15 cellular contexts compared by ENCODE assay signal in genomic region chr9:91161465-91162275, GRCh38.
DNase-seq lines count a peak whose midpoint lies in the region; ATAC-seq and TF ChIP-seq lines count a peak whose summit lies in the region.
"Had no signal": no experiment of that assay in that cellular context is flagged by ENCODE, and none has a peak within 500 bp of the region (broad histone marks: within the 10 kb centered on the region; RNA-seq: fewer than 3 reads in every experiment).

No MANE protein-coding gene starts in this region.

- CTCF ChIA-PET in activated CD4-positive, alpha-beta memory T cell treated with anti-CD3 and anti-CD28 coated beads, Interleukin-2, amount 10 ng/mL, durations not matched to agents 7 days and 5 days (lab: Charles Lee): interaction anchor here (0.7 to 4.1 kb wide), 6 partner anchors 10 to 265 kb away, joined by 3 to 26 read pairs (median 6); no protein-coding TSS in a partner anchor

- POLR2A ChIA-PET in activated CD4-positive, alpha-beta memory T cell treated with anti-CD3 and anti-CD28 coated beads, Interleukin-2, amount 10 ng/mL, durations not matched to agents 7 days and 5 days (lab: Charles Lee): interaction anchor here (0.6 to 10.6 kb wide), 20 partner anchors 12 to 262 kb away, joined by 3 to 346 read pairs (median 11); partner anchors contain the start of genes AUH and NFIL3

- TF ChIP-seq POLR2A in right lobe of liver (IDR thresholded peaks at IDR 0.05): no peak

- DNase-seq in activated CD8-positive, alpha-beta memory T cell treated with anti-CD3 and anti-CD28 coated beads for 24 hours: peak; percentile 64
- DNase-seq in activated CD8-positive, alpha-beta memory T cell treated with anti-CD3 and anti-CD28 coated beads, Interleukin-2, amount 50 U/mL, for 4 hours: no peak
- DNase-seq in activated CD4-positive, alpha-beta memory T cell treated with anti-CD3 and anti-CD28 coated beads, Interleukin-2, amount 10 ng/mL, durations not matched to agents 7 days and 5 days: no peak
- DNase-seq in endodermal cell: peak; percentile 44
- no peak for DNase-seq in stimulated activated naive CD8-positive, alpha-beta T cell treated with anti-CD3 and anti-CD28 coated beads, Interleukin-15, amount 100 ng/mL, for 72 hours
- DNase-seq in GF-D8 (lab: John Stamatoyannopoulos, UW): no peak
- DNase-seq in right lobe of liver: no peak
- DNase-seq: DMS 273 treated with DMSO at 0.1 percent for 48 hours, NCI-H1105, NCI-H510A, RPMI8226, sigmoid colon had no signal

- H3K9me3 ChIP-seq in endodermal cell (ENCODE audit: control insufficient read depth, low read length): no peaks in the 10 kb centered on the region
- H3K9me3 ChIP-seq in right lobe of liver: no peaks in the 10 kb centered on the region
- H3K9me3 ChIP-seq: A549, sigmoid colon, upper lobe of left lung had no signal

- H3K4me1 Mint-ChIP-seq in activated CD4-positive, alpha-beta memory T cell treated with anti-CD3 and anti-CD28 coated beads, Interleukin-2, amount 10 ng/mL, durations not matched to agents 7 days and 5 days: peaks cover 87% of the 10 kb centered on the region
- H3K4me1 Mint-ChIP-seq in endodermal cell: peaks cover 6% of the 10 kb centered on the region
- H3K4me1 Mint-ChIP-seq in stimulated activated naive CD8-positive, alpha-beta T cell treated with anti-CD3 and anti-CD28 coated beads, Interleukin-15, amount 100 ng/mL, for 72 hours: peaks cover 59% of the 10 kb centered on the region

- H3K4me1 ChIP-seq in endodermal cell (ENCODE audit: control insufficient read depth, insufficient read depth, low read length): no peaks in the 10 kb centered on the region
- no peaks in the 10 kb centered on the region for H3K4me1 ChIP-seq in right lobe of liver

- H3K9me3 Mint-ChIP-seq in activated CD4-positive, alpha-beta memory T cell treated with anti-CD3 and anti-CD28 coated beads, Interleukin-2, amount 10 ng/mL, durations not matched to agents 7 days and 5 days: no peaks in the 10 kb centered on the region
- H3K9me3 Mint-ChIP-seq in endodermal cell: no peaks in the 10 kb centered on the region
- no peaks in the 10 kb centered on the region for H3K9me3 Mint-ChIP-seq in stimulated activated naive CD8-positive, alpha-beta T cell treated with anti-CD3 and anti-CD28 coated beads, Interleukin-15, amount 100 ng/mL, for 72 hours

- H3K27ac Mint-ChIP-seq in activated CD4-positive, alpha-beta memory T cell treated with anti-CD3 and anti-CD28 coated beads, Interleukin-2, amount 10 ng/mL, durations not matched to agents 7 days and 5 days: peak overlapping the region; percentile 94
- H3K27ac Mint-ChIP-seq in endodermal cell: no peak overlapping the region
- peak overlapping the region; percentile 20 to 45 for H3K27ac Mint-ChIP-seq in stimulated activated naive CD8-positive, alpha-beta T cell treated with anti-CD3 and anti-CD28 coated beads, Interleukin-15, amount 100 ng/mL, for 72 hours

- TF ChIP-seq CTCF in endodermal cell (conservative IDR thresholded peaks at IDR 0.05) (peak; percentile 36), right lobe of liver (IDR thresholded peaks at IDR 0.05) (no peak)

- no peak overlapping the region for H3K27ac ChIP-seq in endodermal cell (ENCODE audit: low read depth, low read length)
- no peak overlapping the region for H3K27ac ChIP-seq in right lobe of liver

- no peak overlapping the region for H3K4me3 ChIP-seq in endodermal cell (ENCODE audit: low read length)
- no peak overlapping the region for H3K4me3 ChIP-seq in right lobe of liver
- H3K4me3 ChIP-seq: A549, sigmoid colon had no signal

- peaks cover 58% of the 10 kb centered on the region for H3K36me3 Mint-ChIP-seq in activated CD4-positive, alpha-beta memory T cell treated with anti-CD3 and anti-CD28 coated beads, Interleukin-2, amount 10 ng/mL, durations not matched to agents 7 days and 5 days (ENCODE audit: low read depth)
- no peaks in the 10 kb centered on the region for H3K36me3 Mint-ChIP-seq in endodermal cell (ENCODE audit: low read depth)

- no peak for ATAC-seq in stimulated activated naive CD8-positive, alpha-beta T cell treated with anti-CD3 and anti-CD28 coated beads, Interleukin-15, amount 100 ng/mL, for 72 hours
- no peak for ATAC-seq in GM18520 (IDR thresholded peaks at IDR 0.05; ENCODE audit: unreplicated experiment)
- ATAC-seq in right lobe of liver: no peak

- peak overlapping the region; percentile 88 for H3K4me3 Mint-ChIP-seq in activated CD4-positive, alpha-beta memory T cell treated with anti-CD3 and anti-CD28 coated beads, Interleukin-2, amount 10 ng/mL, durations not matched to agents 7 days and 5 days
- no peak overlapping the region for H3K4me3 Mint-ChIP-seq in endodermal cell
- peak overlapping the region; percentile 72 to 79 for H3K4me3 Mint-ChIP-seq in stimulated activated naive CD8-positive, alpha-beta T cell treated with anti-CD3 and anti-CD28 coated beads, Interleukin-15, amount 100 ng/mL, for 72 hours

- no peaks in the 10 kb centered on the region for H3K27me3 Mint-ChIP-seq in activated CD4-positive, alpha-beta memory T cell treated with anti-CD3 and anti-CD28 coated beads, Interleukin-2, amount 10 ng/mL, durations not matched to agents 7 days and 5 days
- no peaks in the 10 kb centered on the region for H3K27me3 Mint-ChIP-seq in endodermal cell (ENCODE audit: insufficient read depth)
- H3K27me3 Mint-ChIP-seq in stimulated activated naive CD8-positive, alpha-beta T cell treated with anti-CD3 and anti-CD28 coated beads, Interleukin-15, amount 100 ng/mL, for 72 hours: no peaks in the 10 kb centered on the region

- intact Hi-C loops in right lobe of liver (cut with DNase I): no loop called here

- H3K9ac ChIP-seq in endodermal cell (ENCODE audit: extremely low read depth, low read length, poor library complexity, severe bottlenecking): no peak overlapping the region

- WGBS in endodermal cell (ENCODE audit: insufficient coverage in 1 of 2, insufficient read length in 1 of 2), 2 experiments: 78 to 87% methylated on average over 10 to 13 of the region's 13 CpGs
- WGBS in right lobe of liver (ENCODE audit: insufficient coverage, low coverage, low lambda C conversion rate, missing lambda C conversion rate): 80% methylated on average over 10 of the region's 13 CpGs

- H3K27me3 ChIP-seq in endodermal cell (ENCODE audit: control insufficient read depth, insufficient read depth, low read length, poor library complexity, severe bottlenecking) (no peaks in the 10 kb centered on the region), right lobe of liver (no peaks in the 10 kb centered on the region)
- H3K27me3 ChIP-seq: sigmoid colon, upper lobe of left lung had no signal

- no peaks in the 10 kb centered on the region for H3K36me3 ChIP-seq in endodermal cell (ENCODE audit: control insufficient read depth, insufficient read depth, low read length)
- no peaks in the 10 kb centered on the region for H3K36me3 ChIP-seq in right lobe of liver
- H3K36me3 ChIP-seq: sigmoid colon, upper lobe of left lung had no signal

Comparison
In these comparisons a context has a peak if more than half of its experiments do, and no peak if none do; other contexts are left out.
1. DNase-seq: peak in activated CD8-positive, alpha-beta memory T cell treated with anti-CD3 and anti-CD28 coated beads for 24 hours (single experiment) and endodermal cell (single experiment); none in activated CD8-positive, alpha-beta memory T cell treated with anti-CD3 and anti-CD28 coated beads, Interleukin-2, amount 50 U/mL, for 4 hours (single experiment), activated CD4-positive, alpha-beta memory T cell treated with anti-CD3 and anti-CD28 coated beads, Interleukin-2, amount 10 ng/mL, durations not matched to agents 7 days and 5 days (single experiment), stimulated activated naive CD8-positive, alpha-beta T cell treated with anti-CD3 and anti-CD28 coated beads, Interleukin-15, amount 100 ng/mL, for 72 hours (0 of 2), GF-D8 (single experiment) and right lobe of liver (0 of 3).